Comparison of ENCODE assay signal across 29 cellular contexts in genomic region chrX:139091878-139092277, GRCh38.
"Had no signal": no experiment of that assay in that cellular context is flagged by ENCODE, and none has a peak within 500 bp of the region (broad histone marks: within the 10 kb centered on the region; RNA-seq: fewer than 3 reads in every experiment).

No MANE protein-coding gene starts in this region.

- H3K36me3 ChIP-seq: brain microvascular endothelial cell, esophagus squamous epithelium, gastroesophageal sphincter, heart right ventricle had no signal

- FAIRE-seq: colon had no signal

- H3K4me3 ChIP-seq: esophagus squamous epithelium, gastroesophageal sphincter, heart right ventricle, hepatocyte had no signal

- H3K27me3 ChIP-seq: brain microvascular endothelial cell, esophagus squamous epithelium, gastroesophageal sphincter, hepatocyte had no signal

- DNase-seq: activated CD4-positive, alpha-beta memory T cell treated with anti-CD3 and anti-CD28 coated beads, Interleukin-2, amount 10 ng/mL, durations not matched to agents 7 days and 5 days; activated CD4-positive, alpha-beta T cell treated with anti-CD3 and anti-CD28 coated beads for 4 hours; activated CD4-positive, alpha-beta T cell treated with anti-CD3 and anti-CD28 coated beads, Interleukin-2, amount 10 ng/mL, durations not matched to agents 7 days and 5 days; activated CD4-positive, alpha-beta T cell treated with anti-CD3 and anti-CD28 coated beads, Interleukin-2, amount 50 U/mL, for 4 hours; activated CD4-positive, CD25-positive, alpha-beta regulatory T cell; activated CD4-positive, CD25-positive, alpha-beta regulatory T cell treated with anti-CD3 and anti-CD28 coated beads, Interleukin-2, amount 50 U/mL, for 72 hours; activated CD8-positive, alpha-beta memory T cell treated with anti-CD3 and anti-CD28 coated beads, Interleukin-2, amount 50 U/mL, for 48 hours; activated effector memory CD4-positive, alpha-beta T cell treated with Interleukin-2 at 50 U/mL for 16 hours; activated gamma-delta T cell treated with Interleukin-2 at 50 U/mL for 16 hours; activated naive CD4-positive, alpha-beta T cell treated with anti-CD3 and anti-CD28 coated beads, Interleukin-2, amount 50 U/mL, for 16 hours; activated naive CD4-positive, alpha-beta T cell treated with Interleukin-2 at 50 U/mL for 16 hours; activated T-cell treated with anti-CD3 and anti-CD28 coated beads for 4 hours; activated T-cell treated with anti-CD3 and anti-CD28 coated beads, Interleukin-2, amount 50 U/mL, for 24 hours; amniotic stem cell; anterior cingulate cortex; brain microvascular endothelial cell; caudate nucleus; cortex of kidney; dermis blood vessel endothelial cell; effector CD4-positive, alpha-beta T cell; effector memory CD8-positive, alpha-beta T cell; esophagus squamous epithelium; foreskin melanocyte; heart right ventricle; T-helper 2 cell had no signal

- ATAC-seq: activated T-helper 17 cell treated with anti-CD3 and anti-CD28 coated beads, Interleukin-2, amount 50 U/mL, for 72 hours; effector memory CD8-positive, alpha-beta T cell; gastroesophageal sphincter; heart right ventricle had no signal
